1 cellular context compared by ENCODE assay signal in genomic region chr9:112325127-112325526, GRCh38.
A peak's percentile ranks its signal among the peaks of the same experiment; 100 is the strongest.
TF ChIP-seq lines count a peak whose summit lies in the region.

No MANE protein-coding gene starts in this region.

TF ChIP-seq in K562, 482 proteins besides CTCF, POLR2A, EP300 and RAD21:
- TF ChIP-seq CBX1 (IDR thresholded peaks at IDR 0.05; ENCODE audit: low read depth) (no peak), EGR1 (conservative IDR thresholded peaks at IDR 0.05) (peak; percentile 39; the same call in 1 of the 2 replicates), CREB3L1 (IDR thresholded peaks at IDR 0.05; ENCODE audit: borderline replicate concordance, low read depth) (no peak), SUPT5H (IDR thresholded peaks at IDR 0.05) (no peak), PTRF (tag; IDR thresholded peaks at IDR 0.05) (no peak), SMARCA5 (IDR thresholded peaks at IDR 0.05) (no peak), TARDBP (IDR thresholded peaks at IDR 0.05) (no peak), E2F6 (IDR thresholded peaks at IDR 0.05; ENCODE audit: borderline replicate concordance in 1 of 2, extremely low read depth in 1 of 2, insufficient read depth in 1 of 2, insufficient read length in 1 of 2, low read depth in 1 of 2, low read length in 1 of 2, poor library complexity in 1 of 2, severe bottlenecking in 1 of 2) (peak in 1 of 2 experiments; percentile 12), EP400 (IDR thresholded peaks at IDR 0.05) (no peak), RFX5 (IDR thresholded peaks at IDR 0.05; ENCODE audit: low read depth, low read length) (no peak), ZNF644 (tag; IDR thresholded peaks at IDR 0.05; ENCODE audit: low read depth) (no peak), MEIS2 (IDR thresholded peaks at IDR 0.05; ENCODE audit: partially characterized antibody) (peak; percentile 59), PKNOX1 (IDR thresholded peaks at IDR 0.05) (peak; percentile 50; the same call in 1 of the 2 replicates)
TF ChIP-seq in K562: peak in this region for 4.
